In genomic region chr5:159704160-159704559, GRCh38 we compare ENCODE assay signal across 25 cellular contexts.
"Had no signal": no experiment of that assay in that cellular context is flagged by ENCODE, and none has a peak within 500 bp of the region (broad histone marks: within the 10 kb centered on the region; RNA-seq: fewer than 3 reads in every experiment).

No MANE protein-coding gene starts in this region.

- H3K4me1 ChIP-seq: breast epithelium, esophagus squamous epithelium, foreskin keratinocyte, left lung, neural progenitor cell, spleen, testis, vagina had no signal

- H3K4me1 Mint-ChIP-seq: activated CD4-positive, alpha-beta memory T cell treated with anti-CD3 and anti-CD28 coated beads, Interleukin-2, amount 10 ng/mL, durations not matched to agents 7 days and 5 days; activated CD8-positive, alpha-beta memory T cell treated with anti-CD3 and anti-CD28 coated beads, Interleukin-2, amount 10 ng/mL, durations not matched to agents 7 days and 5 days; activated naive CD4-positive, alpha-beta T cell treated with anti-CD3 and anti-CD28 coated beads, Interleukin-2, amount 10 ng/mL, durations not matched to agents 7 days and 5 days; mesothelial cell of epicardium; naive thymus-derived CD8-positive, alpha-beta T cell had no signal

- H3K27me3 Mint-ChIP-seq: activated CD8-positive, alpha-beta memory T cell treated with anti-CD3 and anti-CD28 coated beads, Interleukin-2, amount 10 ng/mL, durations not matched to agents 7 days and 5 days had no signal

- H3K36me3 ChIP-seq: breast epithelium, esophagus squamous epithelium, left lung, neural progenitor cell, spleen, vagina had no signal

- H3K9me3 Mint-ChIP-seq: activated naive CD4-positive, alpha-beta T cell treated with anti-CD3 and anti-CD28 coated beads, Interleukin-2, amount 10 ng/mL, durations not matched to agents 7 days and 5 days had no signal

- DNase-seq: activated CD4-positive, alpha-beta memory T cell treated with anti-CD3 and anti-CD28 coated beads, Interleukin-2, amount 10 ng/mL, durations not matched to agents 7 days and 5 days; activated CD4-positive, alpha-beta T cell treated with anti-CD3 and anti-CD28 coated beads for 4 hours; activated CD4-positive, CD25-positive, alpha-beta regulatory T cell; activated CD8-positive, alpha-beta memory T cell treated with anti-CD3 and anti-CD28 coated beads, Interleukin-2, amount 10 ng/mL, durations not matched to agents 7 days and 5 days; activated effector memory CD4-positive, alpha-beta T cell treated with anti-CD3 and anti-CD28 coated beads, Interleukin-2, amount 50 U/mL, for 16 hours; activated naive CD4-positive, alpha-beta T cell treated with anti-CD3 and anti-CD28 coated beads, Interleukin-2, amount 10 ng/mL, durations not matched to agents 7 days and 5 days; activated T-cell treated with anti-CD3 and anti-CD28 coated beads for 4 hours; anterior cingulate cortex; esophagus squamous epithelium; foreskin keratinocyte; left lung; naive thymus-derived CD8-positive, alpha-beta T cell; spleen; stimulated activated CD4-positive, alpha-beta T cell treated with anti-CD3 and anti-CD28 coated beads, Interleukin-4, amount 100 ng/mL, for 1 hour; stimulated activated naive CD4-positive, alpha-beta T cell; T1000; testis had no signal

- H3K36me3 Mint-ChIP-seq: activated CD8-positive, alpha-beta memory T cell treated with anti-CD3 and anti-CD28 coated beads, Interleukin-2, amount 10 ng/mL, durations not matched to agents 7 days and 5 days; activated naive CD4-positive, alpha-beta T cell treated with anti-CD3 and anti-CD28 coated beads, Interleukin-2, amount 10 ng/mL, durations not matched to agents 7 days and 5 days; neural progenitor cell; type B pancreatic cell had no signal

- H3K9me3 ChIP-seq: esophagus squamous epithelium, testis, vagina had no signal

- H3K4me3 Mint-ChIP-seq: activated CD4-positive, alpha-beta memory T cell treated with anti-CD3 and anti-CD28 coated beads, Interleukin-2, amount 10 ng/mL, durations not matched to agents 7 days and 5 days; activated CD8-positive, alpha-beta memory T cell treated with anti-CD3 and anti-CD28 coated beads, Interleukin-2, amount 10 ng/mL, durations not matched to agents 7 days and 5 days; activated naive CD4-positive, alpha-beta T cell treated with anti-CD3 and anti-CD28 coated beads, Interleukin-2, amount 10 ng/mL, durations not matched to agents 7 days and 5 days; mesothelial cell of epicardium; naive thymus-derived CD8-positive, alpha-beta T cell; neural progenitor cell; T-helper 1 cell treated with Interleukin-12 subunit alpha and Interleukin-12 subunit beta and Interleukin-4 antibody, amounts not matched to agents 30 μg/mL and 1 μg/mL, for 36 hours; type B pancreatic cell had no signal

- ATAC-seq: activated CD8-positive, alpha-beta memory T cell treated with anti-CD3 and anti-CD28 coated beads, Interleukin-2, amount 10 ng/mL, durations not matched to agents 7 days and 5 days; foreskin keratinocyte; left lung; naive thymus-derived CD8-positive, alpha-beta T cell; sciatic nerve had no signal

- H3K4me3 ChIP-seq: breast epithelium, coronary artery, esophagus squamous epithelium, left lung, neural progenitor cell, spleen, testis, vagina had no signal

- H3K9ac ChIP-seq: neural progenitor cell had no signal

- H3K27ac Mint-ChIP-seq: activated CD4-positive, alpha-beta memory T cell treated with anti-CD3 and anti-CD28 coated beads, Interleukin-2, amount 10 ng/mL, durations not matched to agents 7 days and 5 days; activated CD8-positive, alpha-beta memory T cell treated with anti-CD3 and anti-CD28 coated beads, Interleukin-2, amount 10 ng/mL, durations not matched to agents 7 days and 5 days; activated naive CD4-positive, alpha-beta T cell treated with anti-CD3 and anti-CD28 coated beads, Interleukin-2, amount 10 ng/mL, durations not matched to agents 7 days and 5 days; mesothelial cell of epicardium; neural progenitor cell; T-helper 1 cell treated with Interleukin-12 subunit alpha and Interleukin-12 subunit beta and Interleukin-4 antibody, amounts not matched to agents 30 μg/mL and 1 μg/mL, for 36 hours; type B pancreatic cell had no signal

- H3K27ac ChIP-seq: breast epithelium, coronary artery, esophagus squamous epithelium, foreskin keratinocyte, left lung, neural progenitor cell, testis, vagina had no signal

- H3K27me3 ChIP-seq: breast epithelium, esophagus squamous epithelium, left lung, neural progenitor cell, spleen, testis, vagina had no signal
